Comparison of ENCODE assay signal across 1 cellular context in genomic region chr17:6448473-6448872, GRCh38.
TF ChIP-seq lines count a peak whose summit lies in the region.

No MANE protein-coding gene starts in this region.

TF ChIP-seq in GM23338, 12 proteins besides CTCF, POLR2A, EP300 and RAD21 (continued from another document):
- TF ChIP-seq ZNF462 (CRISPR knock-in tag; IDR thresholded peaks at IDR 0.05) (no peak), EZH2phosphoT487 (IDR thresholded peaks at IDR 0.05; ENCODE audit: unreplicated experiment) (no peak), CREB1 (CRISPR knock-in tag; IDR thresholded peaks at IDR 0.05; ENCODE audit: low read depth) (no peak)
